29 cellular contexts compared by ENCODE assay signal in the genomic region with DNA sequence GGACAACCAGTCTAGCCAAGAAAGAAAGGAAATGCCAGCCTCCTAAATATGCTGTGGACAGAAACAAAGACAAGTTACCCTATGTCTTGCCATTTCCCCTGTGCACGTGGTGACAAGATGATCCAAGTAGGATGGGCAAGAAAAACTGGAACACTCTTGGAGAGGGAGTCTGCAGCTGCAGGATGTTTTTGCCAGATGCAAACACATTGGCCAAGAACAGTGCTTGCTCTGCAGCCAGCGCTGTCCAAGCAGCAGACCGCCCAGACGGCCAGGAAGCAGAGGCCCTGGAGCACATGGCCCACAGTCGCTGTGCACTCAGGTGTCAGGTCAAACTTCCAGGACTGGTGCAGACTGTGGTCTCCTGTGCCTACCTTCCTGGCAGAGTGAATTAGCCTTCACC.
A peak's percentile ranks its signal among the peaks of the same experiment; 100 is the strongest.
DNase-seq lines count a peak whose midpoint lies in the region; ATAC-seq, FAIRE-seq and TF ChIP-seq lines count a peak whose summit lies in the region.
"Had no signal": no experiment of that assay in that cellular context is flagged by ENCODE, and none has a peak within 500 bp of the region (broad histone marks: within the 10 kb centered on the region; RNA-seq: fewer than 3 reads in every experiment).

No MANE protein-coding gene starts in this region.

- H3K4me1 ChIP-seq in right atrium auricular region (no peaks in the 10 kb centered on the region), heart right ventricle (peaks cover 0 to 19% (median 4%) of the 10 kb centered on the region in 9 donors), upper lobe of right lung (peaks cover 4% of the 10 kb centered on the region)
- H3K4me1 ChIP-seq: adrenal gland, suprapubic skin, uterus had no signal

- TF ChIP-seq CTCF in right atrium auricular region (IDR thresholded peaks at IDR 0.05) (no peak), heart right ventricle (IDR thresholded peaks at IDR 0.05) (no peak), upper lobe of right lung (IDR thresholded peaks at IDR 0.05) (no peak), WERI-Rb-1 (IDR thresholded peaks at IDR 0.05; ENCODE audit: low read depth, low read length) (no peak)

- WGBS in heart right ventricle, 2 donors: 35 to 40% methylated on average over 5 of the region's 5 CpGs

- ATAC-seq in Right ventricle myocardium superior (ENCODE audit: poor library complexity) (peak; percentile 95), heart right ventricle (peak in 7 of 8 donors; percentile 58 to 96 (median 81)), upper lobe of right lung (peak; percentile 32)
- ATAC-seq: naive thymus-derived CD4-positive, alpha-beta T cell had no signal

- no peak for FAIRE-seq in RCC 7860 (lab: Jason Lieb, UNC)
- FAIRE-seq: frontal cortex, islet of Langerhans had no signal

- DNase-seq in Right ventricle myocardium superior: peak; percentile 68
- DNase-seq in right atrium auricular region (ENCODE audit: low spot score): no peak
- peak; percentile 26 to 41 for DNase-seq in heart right ventricle
- DNase-seq in pons (ENCODE audit: low spot score): peak; percentile 57
- DNase-seq in upper lobe of right lung: no peak
- DNase-seq in WERI-Rb-1: no peak
- no peak for DNase-seq in RCC 7860 (ENCODE audit: low spot score)
- no peak for DNase-seq in NK-92 (lab: John Stamatoyannopoulos, UW; ENCODE audit: unreplicated experiment)
- DNase-seq: 8988T; activated CD4-positive, alpha-beta memory T cell treated with anti-CD3 and anti-CD28 coated beads, Interleukin-2, amount 10 ng/mL, durations not matched to agents 7 days and 5 days; activated CD8-positive, alpha-beta memory T cell treated with anti-CD3 and anti-CD28 coated beads, Interleukin-2, amount 50 U/mL, for 4 hours; activated naive CD4-positive, alpha-beta T cell treated with anti-CD3 and anti-CD28 coated beads for 36 hours; adrenal gland; Calu3; DMS79; GDM1; GM23248; Kasumi-1; naive thymus-derived CD4-positive, alpha-beta T cell; NCI-H1436 treated with DMSO at 0.1 percent for 48 hours; NCI-H510A; stimulated activated naive CD4-positive, alpha-beta T cell; T-helper 2 cell had no signal

- H3K4me3 ChIP-seq in right atrium auricular region (no peak overlapping the region), heart right ventricle (no peak overlapping the region), upper lobe of right lung (no peak overlapping the region), WERI-Rb-1 (ENCODE audit: low read depth, low read length) (no peak overlapping the region)
- H3K4me3 ChIP-seq: adrenal gland, GM23248, SK-N-MC, skin epidermis, suprapubic skin, uterus had no signal

- H3K27me3 ChIP-seq in right atrium auricular region: no peaks in the 10 kb centered on the region
- peaks cover 0 to 34% (median 8%) of the 10 kb centered on the region in 7 donors for H3K27me3 ChIP-seq in heart right ventricle
- H3K27me3 ChIP-seq in upper lobe of right lung: no peaks in the 10 kb centered on the region
- H3K27me3 ChIP-seq in WERI-Rb-1 (ENCODE audit: insufficient read depth, low read depth, severe bottlenecking): peaks cover 89% of the 10 kb centered on the region
- H3K27me3 ChIP-seq: adrenal gland, uterus had no signal

- no peaks in the 10 kb centered on the region for H3K36me3 ChIP-seq in right atrium auricular region
- H3K36me3 ChIP-seq in heart right ventricle: no peaks in the 10 kb centered on the region
- no peaks in the 10 kb centered on the region for H3K36me3 ChIP-seq in upper lobe of right lung
- no peaks in the 10 kb centered on the region for H3K36me3 ChIP-seq in WERI-Rb-1
- H3K36me3 ChIP-seq: adrenal gland, suprapubic skin, uterus had no signal

- intact Hi-C loops in Right ventricle myocardium superior (cut with DNase I) (no loop called here), heart right ventricle (cut with DNase I) (no loop called here), upper lobe of right lung (cut with DNase I) (no loop called here)

- H3K27ac ChIP-seq in right atrium auricular region (no peak overlapping the region), heart right ventricle (no peak overlapping the region), upper lobe of right lung (no peak overlapping the region), WERI-Rb-1 (no peak overlapping the region)
- H3K27ac ChIP-seq: adrenal gland, GM23248, SK-N-MC, skin epidermis, suprapubic skin, uterus had no signal

- H3K9me3 ChIP-seq in right atrium auricular region (peaks cover 0 to 7% of the 10 kb centered on the region in 2 donors), heart right ventricle (peaks cover 0 to 15% (median 6%) of the 10 kb centered on the region in 11 donors), upper lobe of right lung (no peaks in the 10 kb centered on the region), WERI-Rb-1 (ENCODE audit: severe bottlenecking) (peaks cover 11% of the 10 kb centered on the region)
- H3K9me3 ChIP-seq: adrenal gland, uterus had no signal

Comparison
In these comparisons a context has a peak if more than half of its experiments do, and no peak if none do; other contexts are left out.
1. DNase-seq: peak in Right ventricle myocardium superior (single experiment), heart right ventricle (2 of 2) and pons (single experiment); none in right atrium auricular region (single experiment), upper lobe of right lung (single experiment), WERI-Rb-1 (single experiment), RCC 7860 (single experiment) and NK-92 (single experiment).
2. ATAC-seq: peak in every context shown above with its lines; median percentile 95 in Right ventricle myocardium superior; 81 in heart right ventricle; 32 in upper lobe of right lung.